Comparison of ENCODE assay signal across 1 cellular context in the genomic region with DNA sequence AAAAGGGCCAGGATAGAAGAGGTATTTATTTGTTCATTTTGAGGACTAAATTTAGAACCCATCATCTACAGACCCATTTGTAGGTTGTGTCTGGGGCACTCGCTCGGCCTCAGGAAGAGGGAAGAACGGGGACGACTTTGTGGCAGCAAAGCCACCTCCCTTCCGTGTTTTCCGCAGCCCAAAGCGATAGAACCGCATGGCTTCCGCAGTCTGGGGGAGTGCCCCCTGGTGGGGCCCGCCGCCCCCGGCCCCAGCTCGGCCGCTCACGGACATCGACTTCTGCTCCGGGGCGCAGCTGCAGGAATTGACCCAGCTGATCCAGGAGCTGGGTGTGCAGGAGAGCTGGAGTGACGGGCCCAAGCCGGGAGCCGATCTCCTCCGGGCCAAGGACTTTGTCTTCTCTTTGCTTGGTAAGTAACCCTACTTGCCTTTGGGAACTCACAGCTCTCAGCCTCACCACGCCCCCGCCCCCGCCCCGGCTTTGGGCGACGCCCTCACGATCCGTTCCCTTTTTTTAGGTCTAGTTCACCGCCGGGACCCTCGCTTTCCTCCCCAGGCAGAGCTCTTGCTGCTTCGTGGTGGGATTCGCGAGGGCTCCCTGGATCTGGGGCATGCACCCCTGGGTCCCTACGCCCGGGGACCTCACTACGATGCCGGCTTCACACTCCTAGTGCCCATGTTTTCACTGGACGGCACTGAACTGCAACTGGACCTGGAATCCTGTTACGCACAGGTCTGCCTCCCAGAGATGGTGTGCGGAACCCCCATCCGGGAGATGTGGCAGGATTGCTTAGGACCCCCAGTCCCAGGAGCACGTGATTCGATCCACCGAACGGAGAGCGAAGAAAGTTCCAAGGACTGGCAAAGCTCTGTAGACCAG.
A peak's percentile ranks its signal among the peaks of the same experiment; 100 is the strongest.
TF ChIP-seq lines count a peak whose summit lies in the region.

No MANE protein-coding gene starts in this region.

TF ChIP-seq in HEK293, 187 proteins besides CTCF, POLR2A, EP300 and RAD21 (continued from another document):
- TF ChIP-seq, protein P1, sequence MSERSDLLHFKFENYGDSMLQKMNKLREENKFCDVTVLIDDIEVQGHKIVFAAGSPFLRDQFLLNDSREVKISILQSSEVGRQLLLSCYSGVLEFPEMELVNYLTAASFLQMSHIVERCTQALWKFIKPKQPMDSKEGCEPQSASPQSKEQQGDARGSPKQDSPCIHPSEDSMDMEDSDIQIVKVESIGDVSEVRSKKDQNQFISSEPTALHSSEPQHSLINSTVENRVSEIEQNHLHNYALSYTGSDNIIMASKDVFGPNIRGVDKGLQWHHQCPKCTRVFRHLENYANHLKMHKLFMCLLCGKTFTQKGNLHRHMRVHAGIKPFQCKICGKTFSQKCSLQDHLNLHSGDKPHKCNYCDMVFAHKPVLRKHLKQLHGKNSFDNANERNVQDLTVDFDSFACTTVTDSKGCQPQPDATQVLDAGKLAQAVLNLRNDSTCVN (tag by site-specific recombination; optimal IDR thresholded peaks at IDR 0.05), result peak; percentile 33
- TF ChIP-seq, protein P2, sequence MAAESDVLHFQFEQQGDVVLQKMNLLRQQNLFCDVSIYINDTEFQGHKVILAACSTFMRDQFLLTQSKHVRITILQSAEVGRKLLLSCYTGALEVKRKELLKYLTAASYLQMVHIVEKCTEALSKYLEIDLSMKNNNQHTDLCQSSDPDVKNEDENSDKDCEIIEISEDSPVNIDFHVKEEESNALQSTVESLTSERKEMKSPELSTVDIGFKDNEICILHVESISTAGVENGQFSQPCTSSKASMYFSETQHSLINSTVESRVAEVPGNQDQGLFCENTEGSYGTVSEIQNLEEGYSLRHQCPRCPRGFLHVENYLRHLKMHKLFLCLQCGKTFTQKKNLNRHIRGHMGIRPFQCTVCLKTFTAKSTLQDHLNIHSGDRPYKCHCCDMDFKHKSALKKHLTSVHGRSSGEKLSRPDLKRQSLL (tag by site-specific recombination; IDR thresholded peaks at IDR 0.05), result peak; percentile 21; the same call in 1 of the 2 replicates
- TF ChIP-seq ZNF501 (tag by site-specific recombination; IDR thresholded peaks at IDR 0.05), result 0 out of 2 replicates have a peak, but pooled peaks have one; percentile 52
- TF ChIP-seq ZFHX2 (tag by site-specific recombination; conservative IDR thresholded peaks at IDR 0.05), result peak; percentile 53; the same call in 1 of the 2 replicates
- TF ChIP-seq ZNF707 (tag by site-specific recombination; IDR thresholded peaks at IDR 0.05), result no peak
- TF ChIP-seq OVOL3 (tag by site-specific recombination; IDR thresholded peaks at IDR 0.05), result no peak
- peak; percentile 49; the same call in 1 of the 2 replicates for TF ChIP-seq ZNF394 (tag by site-specific recombination; IDR thresholded peaks at IDR 0.05; ENCODE audit: borderline replicate concordance)
- TF ChIP-seq ZNF623 (tag by site-specific recombination; IDR thresholded peaks at IDR 0.05), result no peak
- TF ChIP-seq ZNF600 (tag by site-specific recombination; IDR thresholded peaks at IDR 0.05), result no peak
- TF ChIP-seq PRDM1 (tag by site-specific recombination; IDR thresholded peaks at IDR 0.05), result no peak
- TF ChIP-seq, protein P3, sequence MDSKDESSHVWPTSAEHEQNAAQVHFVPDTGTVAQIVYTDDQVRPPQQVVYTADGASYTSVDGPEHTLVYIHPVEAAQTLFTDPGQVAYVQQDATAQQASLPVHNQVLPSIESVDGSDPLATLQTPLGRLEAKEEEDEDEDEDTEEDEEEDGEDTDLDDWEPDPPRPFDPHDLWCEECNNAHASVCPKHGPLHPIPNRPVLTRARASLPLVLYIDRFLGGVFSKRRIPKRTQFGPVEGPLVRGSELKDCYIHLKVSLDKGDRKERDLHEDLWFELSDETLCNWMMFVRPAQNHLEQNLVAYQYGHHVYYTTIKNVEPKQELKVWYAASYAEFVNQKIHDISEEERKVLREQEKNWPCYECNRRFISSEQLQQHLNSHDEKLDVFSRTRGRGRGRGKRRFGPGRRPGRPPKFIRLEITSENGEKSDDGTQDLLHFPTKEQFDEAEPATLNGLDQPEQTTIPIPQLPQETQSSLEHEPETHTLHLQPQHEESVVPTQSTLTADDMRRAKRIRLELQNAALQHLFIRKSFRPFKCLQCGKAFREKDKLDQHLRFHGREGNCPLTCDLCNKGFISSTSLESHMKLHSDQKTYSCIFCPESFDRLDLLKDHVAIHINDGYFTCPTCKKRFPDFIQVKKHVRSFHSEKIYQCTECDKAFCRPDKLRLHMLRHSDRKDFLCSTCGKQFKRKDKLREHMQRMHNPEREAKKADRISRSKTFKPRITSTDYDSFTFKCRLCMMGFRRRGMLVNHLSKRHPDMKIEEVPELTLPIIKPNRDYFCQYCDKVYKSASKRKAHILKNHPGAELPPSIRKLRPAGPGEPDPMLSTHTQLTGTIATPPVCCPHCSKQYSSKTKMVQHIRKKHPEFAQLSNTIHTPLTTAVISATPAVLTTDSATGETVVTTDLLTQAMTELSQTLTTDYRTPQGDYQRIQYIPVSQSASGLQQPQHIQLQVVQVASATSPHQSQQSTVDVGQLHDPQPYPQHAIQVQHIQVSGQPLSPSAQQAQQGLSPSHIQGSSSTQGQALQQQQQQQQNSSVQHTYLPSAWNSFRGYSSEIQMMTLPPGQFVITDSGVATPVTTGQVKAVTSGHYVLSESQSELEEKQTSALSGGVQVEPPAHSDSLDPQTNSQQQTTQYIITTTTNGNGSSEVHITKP (tag by site-specific recombination; IDR thresholded peaks at IDR 0.05), result peak; percentile 91
- no peak for TF ChIP-seq ZNF530 (tag by site-specific recombination; IDR thresholded peaks at IDR 0.05; ENCODE audit: low read depth)
- peak; percentile 14; the same call in 1 of the 2 replicates for TF ChIP-seq ZNF324 (tag by site-specific recombination; IDR thresholded peaks at IDR 0.05)
- no peak for TF ChIP-seq ZNF10 (tag by site-specific recombination; IDR thresholded peaks at IDR 0.05)
- TF ChIP-seq, protein P4, sequence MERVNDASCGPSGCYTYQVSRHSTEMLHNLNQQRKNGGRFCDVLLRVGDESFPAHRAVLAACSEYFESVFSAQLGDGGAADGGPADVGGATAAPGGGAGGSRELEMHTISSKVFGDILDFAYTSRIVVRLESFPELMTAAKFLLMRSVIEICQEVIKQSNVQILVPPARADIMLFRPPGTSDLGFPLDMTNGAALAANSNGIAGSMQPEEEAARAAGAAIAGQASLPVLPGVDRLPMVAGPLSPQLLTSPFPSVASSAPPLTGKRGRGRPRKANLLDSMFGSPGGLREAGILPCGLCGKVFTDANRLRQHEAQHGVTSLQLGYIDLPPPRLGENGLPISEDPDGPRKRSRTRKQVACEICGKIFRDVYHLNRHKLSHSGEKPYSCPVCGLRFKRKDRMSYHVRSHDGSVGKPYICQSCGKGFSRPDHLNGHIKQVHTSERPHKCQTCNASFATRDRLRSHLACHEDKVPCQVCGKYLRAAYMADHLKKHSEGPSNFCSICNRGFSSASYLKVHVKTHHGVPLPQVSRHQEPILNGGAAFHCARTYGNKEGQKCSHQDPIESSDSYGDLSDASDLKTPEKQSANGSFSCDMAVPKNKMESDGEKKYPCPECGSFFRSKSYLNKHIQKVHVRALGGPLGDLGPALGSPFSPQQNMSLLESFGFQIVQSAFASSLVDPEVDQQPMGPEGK (tag by site-specific recombination; IDR thresholded peaks at IDR 0.05), result peak; percentile 86
- no peak; the same call in 1 of the 2 replicates for TF ChIP-seq KLF10 (tag by site-specific recombination; IDR thresholded peaks at IDR 0.05)
- no peak for TF ChIP-seq HOXD13 (CRISPR knock-in tag; IDR thresholded peaks at IDR 0.05; ENCODE audit: borderline replicate concordance)
- TF ChIP-seq, protein P5, sequence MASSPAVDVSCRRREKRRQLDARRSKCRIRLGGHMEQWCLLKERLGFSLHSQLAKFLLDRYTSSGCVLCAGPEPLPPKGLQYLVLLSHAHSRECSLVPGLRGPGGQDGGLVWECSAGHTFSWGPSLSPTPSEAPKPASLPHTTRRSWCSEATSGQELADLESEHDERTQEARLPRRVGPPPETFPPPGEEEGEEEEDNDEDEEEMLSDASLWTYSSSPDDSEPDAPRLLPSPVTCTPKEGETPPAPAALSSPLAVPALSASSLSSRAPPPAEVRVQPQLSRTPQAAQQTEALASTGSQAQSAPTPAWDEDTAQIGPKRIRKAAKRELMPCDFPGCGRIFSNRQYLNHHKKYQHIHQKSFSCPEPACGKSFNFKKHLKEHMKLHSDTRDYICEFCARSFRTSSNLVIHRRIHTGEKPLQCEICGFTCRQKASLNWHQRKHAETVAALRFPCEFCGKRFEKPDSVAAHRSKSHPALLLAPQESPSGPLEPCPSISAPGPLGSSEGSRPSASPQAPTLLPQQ (tag by site-specific recombination; IDR thresholded peaks at IDR 0.05), result peak; percentile 89
- peak; percentile 77 for TF ChIP-seq KLF8 (tag by site-specific recombination; IDR thresholded peaks at IDR 0.05)
- 0 out of 2 replicates have a peak, but pooled peaks have one; percentile 15 for TF ChIP-seq ZBTB17 (tag by site-specific recombination; IDR thresholded peaks at IDR 0.05)
- TF ChIP-seq, protein P6, sequence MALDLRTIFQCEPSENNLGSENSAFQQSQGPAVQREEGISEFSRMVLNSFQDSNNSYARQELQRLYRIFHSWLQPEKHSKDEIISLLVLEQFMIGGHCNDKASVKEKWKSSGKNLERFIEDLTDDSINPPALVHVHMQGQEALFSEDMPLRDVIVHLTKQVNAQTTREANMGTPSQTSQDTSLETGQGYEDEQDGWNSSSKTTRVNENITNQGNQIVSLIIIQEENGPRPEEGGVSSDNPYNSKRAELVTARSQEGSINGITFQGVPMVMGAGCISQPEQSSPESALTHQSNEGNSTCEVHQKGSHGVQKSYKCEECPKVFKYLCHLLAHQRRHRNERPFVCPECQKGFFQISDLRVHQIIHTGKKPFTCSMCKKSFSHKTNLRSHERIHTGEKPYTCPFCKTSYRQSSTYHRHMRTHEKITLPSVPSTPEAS (tag by site-specific recombination; IDR thresholded peaks at IDR 0.05), result no peak
- TF ChIP-seq, protein P7, sequence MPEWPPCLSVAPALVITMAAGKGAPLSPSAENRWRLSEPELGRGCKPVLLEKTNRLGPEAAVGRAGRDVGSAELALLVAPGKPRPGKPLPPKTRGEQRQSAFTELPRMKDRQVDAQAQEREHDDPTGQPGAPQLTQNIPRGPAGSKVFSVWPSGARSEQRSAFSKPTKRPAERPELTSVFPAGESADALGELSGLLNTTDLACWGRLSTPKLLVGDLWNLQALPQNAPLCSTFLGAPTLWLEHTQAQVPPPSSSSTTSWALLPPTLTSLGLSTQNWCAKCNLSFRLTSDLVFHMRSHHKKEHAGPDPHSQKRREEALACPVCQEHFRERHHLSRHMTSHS (tag by site-specific recombination; IDR thresholded peaks at IDR 0.05), result no peak
- TF ChIP-seq ZFP37 (tag by site-specific recombination; IDR thresholded peaks at IDR 0.05), result no peak
- TF ChIP-seq GLIS2 (tag by site-specific recombination; IDR thresholded peaks at IDR 0.05), result peak; percentile 78
- TF ChIP-seq, protein P8, sequence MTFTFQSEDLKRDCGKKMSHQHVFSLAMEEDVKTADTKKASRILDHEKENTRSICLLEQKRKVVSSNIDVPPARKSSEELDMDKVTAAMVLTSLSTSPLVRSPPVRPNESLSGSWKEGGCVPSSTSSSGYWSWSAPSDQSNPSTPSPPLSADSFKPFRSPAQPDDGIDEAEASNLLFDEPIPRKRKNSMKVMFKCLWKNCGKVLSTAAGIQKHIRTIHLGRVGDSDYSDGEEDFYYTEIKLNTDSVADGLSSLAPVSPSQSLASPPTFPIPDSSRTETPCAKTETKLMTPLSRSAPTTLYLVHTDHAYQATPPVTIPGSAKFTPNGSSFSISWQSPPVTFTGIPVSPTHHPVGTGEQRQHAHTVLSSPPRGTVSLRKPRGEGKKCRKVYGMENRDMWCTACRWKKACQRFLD (tag by site-specific recombination; IDR thresholded peaks at IDR 0.05), result no peak
- TF ChIP-seq ZFP69B (tag by site-specific recombination; IDR thresholded peaks at IDR 0.05), result peak; percentile 90
- no peak for TF ChIP-seq ZNF837 (tag by site-specific recombination; IDR thresholded peaks at IDR 0.05)
- no peak for TF ChIP-seq BCL11B (tag by site-specific recombination; IDR thresholded peaks at IDR 0.05; ENCODE audit: low read depth)
- TF ChIP-seq, protein P9, sequence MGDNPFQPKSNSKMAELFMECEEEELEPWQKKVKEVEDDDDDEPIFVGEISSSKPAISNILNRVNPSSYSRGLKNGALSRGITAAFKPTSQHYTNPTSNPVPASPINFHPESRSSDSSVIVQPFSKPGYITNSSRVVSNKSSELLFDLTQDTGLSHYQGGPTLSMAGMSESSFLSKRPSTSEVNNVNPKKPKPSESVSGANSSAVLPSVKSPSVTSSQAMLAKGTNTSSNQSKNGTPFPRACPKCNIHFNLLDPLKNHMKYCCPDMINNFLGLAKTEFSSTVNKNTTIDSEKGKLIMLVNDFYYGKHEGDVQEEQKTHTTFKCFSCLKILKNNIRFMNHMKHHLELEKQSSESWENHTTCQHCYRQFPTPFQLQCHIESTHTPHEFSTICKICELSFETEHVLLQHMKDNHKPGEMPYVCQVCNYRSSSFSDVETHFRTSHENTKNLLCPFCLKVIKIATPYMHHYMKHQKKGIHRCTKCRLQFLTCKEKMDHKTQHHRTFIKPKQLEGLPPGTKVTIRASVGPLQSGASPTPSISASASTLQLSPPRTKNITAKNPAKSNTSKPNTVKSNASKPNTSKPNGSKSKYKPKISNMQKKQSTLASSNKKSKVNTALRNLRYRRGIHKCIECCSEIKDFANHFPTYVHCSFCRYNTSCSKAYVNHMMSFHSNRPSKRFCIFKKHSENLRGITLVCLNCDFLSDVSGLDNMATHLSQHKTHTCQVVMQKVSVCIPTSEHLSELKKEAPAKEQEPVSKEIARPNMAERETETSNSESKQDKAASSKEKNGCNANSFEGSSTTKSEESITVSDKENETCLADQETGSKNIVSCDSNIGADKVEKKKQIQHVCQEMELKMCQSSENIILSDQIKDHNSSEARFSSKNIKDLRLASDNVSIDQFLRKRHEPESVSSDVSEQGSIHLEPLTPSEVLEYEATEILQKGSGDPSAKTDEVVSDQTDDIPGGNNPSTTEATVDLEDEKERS (tag by site-specific recombination; IDR thresholded peaks at IDR 0.05), result no peak
- TF ChIP-seq, protein P10, sequence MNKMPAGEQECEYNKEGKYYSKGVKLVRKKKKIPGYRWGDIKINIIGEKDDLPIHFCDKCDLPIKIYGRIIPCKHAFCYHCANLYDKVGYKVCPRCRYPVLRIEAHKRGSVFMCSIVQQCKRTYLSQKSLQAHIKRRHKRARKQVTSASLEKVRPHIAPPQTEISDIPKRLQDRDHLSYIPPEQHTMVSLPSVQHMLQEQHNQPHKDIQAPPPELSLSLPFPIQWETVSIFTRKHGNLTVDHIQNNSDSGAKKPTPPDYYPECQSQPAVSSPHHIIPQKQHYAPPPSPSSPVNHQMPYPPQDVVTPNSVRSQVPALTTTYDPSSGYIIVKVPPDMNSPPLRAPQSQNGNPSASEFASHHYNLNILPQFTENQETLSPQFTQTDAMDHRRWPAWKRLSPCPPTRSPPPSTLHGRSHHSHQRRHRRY (tag by site-specific recombination; IDR thresholded peaks at IDR 0.05), result no peak
- TF ChIP-seq SCRT2 (tag by site-specific recombination; IDR thresholded peaks at IDR 0.05), result peak; percentile 73
- no peak for TF ChIP-seq GLI2 (tag by site-specific recombination; IDR thresholded peaks at IDR 0.05; ENCODE audit: borderline replicate concordance, low read depth)
- TF ChIP-seq ZBTB8A (tag by site-specific recombination; IDR thresholded peaks at IDR 0.05), result 0 out of 2 replicates have a peak, but pooled peaks have one; percentile 19
- 0 out of 2 replicates have a peak, but pooled peaks have one; percentile 33 for TF ChIP-seq ZEB2 (tag by site-specific recombination; IDR thresholded peaks at IDR 0.05)
- TF ChIP-seq ZNF341 (tag by site-specific recombination; IDR thresholded peaks at IDR 0.05; ENCODE audit: low read depth), result peak; percentile 29; the same call in 1 of the 2 replicates
- peak; percentile 91 for TF ChIP-seq KLF1 (tag by site-specific recombination; IDR thresholded peaks at IDR 0.05)
